Comparison of ENCODE assay signal across 8 cellular contexts in genomic region chr16:81873843-81874752, GRCh38.
DNase-seq lines count a peak whose midpoint lies in the region; ATAC-seq, FAIRE-seq and TF ChIP-seq lines count a peak whose summit lies in the region.

No MANE protein-coding gene starts in this region.

- H3K4me3 ChIP-seq in astrocyte of the cerebellum (ENCODE audit: low read depth, low read length), result no peak overlapping the region

- in situ Hi-C loops in astrocyte of the cerebellum (cut with HindIII; ENCODE audit: low sequenced_read_pairs), result no loop called here

- peak; percentile 87 for TF ChIP-seq CTCF in astrocyte of the cerebellum (IDR thresholded peaks at IDR 0.05; ENCODE audit: low read depth, low read length, missing control alignments)

- peak; percentile 72 for ATAC-seq in HG03442 (IDR thresholded peaks at IDR 0.05; ENCODE audit: unreplicated experiment)
- ATAC-seq in SK-N-SH treated with all-trans-retinoic acid at 6 μM for 48 hours, result peak; percentile 95

- FAIRE-seq in GM18507 (lab: Jason Lieb, UNC), result peak; percentile 84

- DNase-seq in Ammon's horn (ENCODE audit: low spot score), result peak; percentile 31
- DNase-seq in GM18507 (ENCODE audit: extremely low spot score, insufficient read length, low read depth), result peak; percentile 51
- no peak for DNase-seq in astrocyte of the cerebellum (ENCODE audit: low read depth)
- peak; percentile 15 for DNase-seq in kidney glomerular epithelial cell (lab: John Stamatoyannopoulos, UW)
- DNase-seq in stimulated activated CD8-positive, alpha-beta memory T cell treated with anti-CD3 and anti-CD28 coated beads, Interleukin-15, amount 100 ng/mL, for 48 hours (ENCODE audit: low read depth in 2 of 2), result peak; percentile 30 to 35
- no peak for DNase-seq in NCI-H1048 (lab: John Stamatoyannopoulos, UW)

TF ChIP-seq in SK-N-SH treated with all-trans-retinoic acid at 6 μM for 48 hours, 23 proteins besides CTCF, POLR2A, EP300 and RAD21:
- TF ChIP-seq, protein P1, sequence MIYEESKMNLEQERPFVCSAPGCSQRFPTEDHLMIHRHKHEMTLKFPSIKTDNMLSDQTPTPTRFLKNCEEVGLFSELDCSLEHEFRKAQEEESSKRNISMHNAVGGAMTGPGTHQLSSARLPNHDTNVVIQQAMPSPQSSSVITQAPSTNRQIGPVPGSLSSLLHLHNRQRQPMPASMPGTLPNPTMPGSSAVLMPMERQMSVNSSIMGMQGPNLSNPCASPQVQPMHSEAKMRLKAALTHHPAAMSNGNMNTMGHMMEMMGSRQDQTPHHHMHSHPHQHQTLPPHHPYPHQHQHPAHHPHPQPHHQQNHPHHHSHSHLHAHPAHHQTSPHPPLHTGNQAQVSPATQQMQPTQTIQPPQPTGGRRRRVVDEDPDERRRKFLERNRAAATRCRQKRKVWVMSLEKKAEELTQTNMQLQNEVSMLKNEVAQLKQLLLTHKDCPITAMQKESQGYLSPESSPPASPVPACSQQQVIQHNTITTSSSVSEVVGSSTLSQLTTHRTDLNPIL (CRISPR knock-in tag; IDR thresholded peaks at IDR 0.05; ENCODE audit: low read depth), result no peak
- TF ChIP-seq ESRRG (CRISPR knock-in tag; IDR thresholded peaks at IDR 0.05), result no peak
- TF ChIP-seq ARNTL (CRISPR knock-in tag; IDR thresholded peaks at IDR 0.05; ENCODE audit: borderline replicate concordance, low read depth), result no peak
- no peak for TF ChIP-seq OSR1 (CRISPR knock-in tag; IDR thresholded peaks at IDR 0.05)
- TF ChIP-seq CSDC2 (CRISPR knock-in tag; IDR thresholded peaks at IDR 0.05), result no peak
- no peak for TF ChIP-seq GLIS3 (CRISPR knock-in tag; IDR thresholded peaks at IDR 0.05)
- no peak for TF ChIP-seq POU6F1 (CRISPR knock-in tag; IDR thresholded peaks at IDR 0.05; ENCODE audit: borderline replicate concordance, low read depth)
- no peak for TF ChIP-seq ZNF70 (CRISPR knock-in tag; IDR thresholded peaks at IDR 0.05)
- TF ChIP-seq ZC3H10 (CRISPR knock-in tag; IDR thresholded peaks at IDR 0.05), result no peak
- no peak for TF ChIP-seq TCF4 (CRISPR knock-in tag; IDR thresholded peaks at IDR 0.05; ENCODE audit: borderline replicate concordance)
- no peak for TF ChIP-seq ZFP3 (CRISPR knock-in tag; IDR thresholded peaks at IDR 0.05)
- no peak for TF ChIP-seq ISL1 (CRISPR knock-in tag; IDR thresholded peaks at IDR 0.05)
- TF ChIP-seq PPARA (CRISPR knock-in tag; IDR thresholded peaks at IDR 0.05; ENCODE audit: borderline replicate concordance), result no peak
- no peak for TF ChIP-seq TOX (CRISPR knock-in tag; IDR thresholded peaks at IDR 0.05; ENCODE audit: borderline replicate concordance)
- TF ChIP-seq ZFP30 (CRISPR knock-in tag; IDR thresholded peaks at IDR 0.05), result no peak
- TF ChIP-seq SNAI2 (CRISPR knock-in tag; IDR thresholded peaks at IDR 0.05), result no peak
- TF ChIP-seq BACH2 (CRISPR knock-in tag; IDR thresholded peaks at IDR 0.05; ENCODE audit: borderline replicate concordance), result no peak

Comparison
In these comparisons a context has a peak if more than half of its experiments do, and no peak if none do; other contexts are left out.
1. DNase-seq: peak in Ammon's horn (single experiment), GM18507 (single experiment), kidney glomerular epithelial cell (single experiment) and stimulated activated CD8-positive, alpha-beta memory T cell treated with anti-CD3 and anti-CD28 coated beads, Interleukin-15, amount 100 ng/mL, for 48 hours (2 of 2); none in astrocyte of the cerebellum (single experiment) and NCI-H1048 (single experiment).